8 cellular contexts compared by ENCODE assay signal in genomic region chr9:114894801-114895433, GRCh38. TPM values are rescaled to one million over a fixed set of nuclear protein-coding genes. Genes with fewer than 3 reads are reported as not detected.
DNase-seq lines count a peak whose midpoint lies in the region; ATAC-seq, FAIRE-seq and TF ChIP-seq lines count a peak whose summit lies in the region.

No MANE protein-coding gene starts in this region.

- H3K27me3 Mint-ChIP-seq in activated T-helper 2 cell treated with anti-CD3 and anti-CD28 coated beads, Interferon-gamma antibody, Interleukin-2, Interleukin-4, amounts not matched to agents 10 μg/mL and 5 μg/mL and 100 μg/mL, durations not matched to agents 14 hours and 24 hours and 36 hours (ENCODE audit: low read depth) = no peaks in the 10 kb centered on the region
- no peaks in the 10 kb centered on the region for H3K27me3 Mint-ChIP-seq in stimulated activated naive CD8-positive, alpha-beta T cell treated with anti-CD3 and anti-CD28 coated beads, Interleukin-15, amount 100 ng/mL, for 72 hours

- H3K4me1 ChIP-seq in kidney (ENCODE audit: control insufficient read depth in 1 of 2, insufficient read depth in 1 of 2, low read depth in 1 of 2, low read length in 2 of 2) = peaks cover 3 to 8% of the 10 kb centered on the region in 2 donors

- FAIRE-seq in kidney (lab: Jason Lieb, UNC) = no peak

- H3K36me3 ChIP-seq in kidney (ENCODE audit: control insufficient read depth in 1 of 2, insufficient read depth in 2 of 2, low read length in 2 of 2) = no peaks in the 10 kb centered on the region

- no peak overlapping the region for H3K4me3 ChIP-seq in kidney (ENCODE audit: low read length in 2 of 2)

- H3K9me3 ChIP-seq in kidney (ENCODE audit: control insufficient read depth in 1 of 2, low read length in 2 of 2) = no peaks in the 10 kb centered on the region

- peak; percentile 87 for ATAC-seq in stimulated activated naive CD8-positive, alpha-beta T cell treated with anti-CD3 and anti-CD28 coated beads, Interleukin-15, amount 100 ng/mL, for 72 hours
- ATAC-seq in GM21528 (IDR thresholded peaks at IDR 0.05; ENCODE audit: low FRiP score, unreplicated experiment) = no peak

- no peak for TF ChIP-seq CTCF in kidney (IDR thresholded peaks at IDR 0.05; ENCODE audit: borderline replicate concordance, extremely low read depth, insufficient read depth)

- peaks cover 50% of the 10 kb centered on the region for H3K4me1 Mint-ChIP-seq in activated T-helper 2 cell treated with anti-CD3 and anti-CD28 coated beads, Interferon-gamma antibody, Interleukin-2, Interleukin-4, amounts not matched to agents 10 μg/mL and 5 μg/mL and 100 μg/mL, durations not matched to agents 14 hours and 24 hours and 36 hours (ENCODE audit: low read depth)
- peaks cover 56% of the 10 kb centered on the region for H3K4me1 Mint-ChIP-seq in stimulated activated naive CD8-positive, alpha-beta T cell treated with anti-CD3 and anti-CD28 coated beads, Interleukin-15, amount 100 ng/mL, for 72 hours

- peak overlapping the region; percentile 84 for H3K27ac Mint-ChIP-seq in activated T-helper 2 cell treated with anti-CD3 and anti-CD28 coated beads, Interferon-gamma antibody, Interleukin-2, Interleukin-4, amounts not matched to agents 10 μg/mL and 5 μg/mL and 100 μg/mL, durations not matched to agents 14 hours and 24 hours and 36 hours
- peak overlapping the region; percentile 97 to 98 for H3K27ac Mint-ChIP-seq in stimulated activated naive CD8-positive, alpha-beta T cell treated with anti-CD3 and anti-CD28 coated beads, Interleukin-15, amount 100 ng/mL, for 72 hours

- DNase-seq in EH (ENCODE audit: low read depth) (peak; percentile 97), NCI-H1417 treated with DMSO at 0.1 percent for 48 hours (lab: John Stamatoyannopoulos, UW) (peak; percentile 67), iPS DF 4.7 (ENCODE audit: extremely low read depth, low spot score) (peak; percentile 66), kidney (no peak), globus pallidus (ENCODE audit: low spot score) (no peak)
- DNase-seq in activated T-helper 2 cell treated with anti-CD3 and anti-CD28 coated beads, Interferon-gamma antibody, Interleukin-2, Interleukin-4, amounts not matched to agents 10 μg/mL and 5 μg/mL and 100 μg/mL, durations not matched to agents 14 hours and 24 hours and 36 hours (ENCODE audit: low spot score) = no peak
- peak; percentile 52 to 77 for DNase-seq in stimulated activated naive CD8-positive, alpha-beta T cell treated with anti-CD3 and anti-CD28 coated beads, Interleukin-15, amount 100 ng/mL, for 72 hours

- H3K4me3 Mint-ChIP-seq in activated T-helper 2 cell treated with anti-CD3 and anti-CD28 coated beads, Interferon-gamma antibody, Interleukin-2, Interleukin-4, amounts not matched to agents 10 μg/mL and 5 μg/mL and 100 μg/mL, durations not matched to agents 14 hours and 24 hours and 36 hours (ENCODE audit: low read depth) = no peak overlapping the region
- H3K4me3 Mint-ChIP-seq in stimulated activated naive CD8-positive, alpha-beta T cell treated with anti-CD3 and anti-CD28 coated beads, Interleukin-15, amount 100 ng/mL, for 72 hours = peak overlapping the region; percentile 32 to 53

- peaks cover 51% of the 10 kb centered on the region for H3K36me3 Mint-ChIP-seq in activated T-helper 2 cell treated with anti-CD3 and anti-CD28 coated beads, Interferon-gamma antibody, Interleukin-2, Interleukin-4, amounts not matched to agents 10 μg/mL and 5 μg/mL and 100 μg/mL, durations not matched to agents 14 hours and 24 hours and 36 hours (ENCODE audit: low read depth)

- H3K27ac ChIP-seq in kidney (ENCODE audit: low read depth in 2 of 2, low read length in 2 of 2) = no peak overlapping the region

- intact Hi-C loops in activated T-helper 2 cell treated with anti-CD3 and anti-CD28 coated beads, Interferon-gamma antibody, Interleukin-2, Interleukin-4, amounts not matched to agents 10 μg/mL and 5 μg/mL and 100 μg/mL, durations not matched to agents 14 hours and 24 hours and 36 hours (cut with micrococcal nuclease) = loop anchor here (1.0 to 10.0 kb wide), 9 partner anchors 7 to 510 kb away; partner anchors contain the start of genes AKNA, TNFSF15 and TNFSF8
- intact Hi-C loops in kidney (cut with DNase I) = no loop called here

- peaks cover 10% of the 10 kb centered on the region for H3K9me3 Mint-ChIP-seq in activated T-helper 2 cell treated with anti-CD3 and anti-CD28 coated beads, Interferon-gamma antibody, Interleukin-2, Interleukin-4, amounts not matched to agents 10 μg/mL and 5 μg/mL and 100 μg/mL, durations not matched to agents 14 hours and 24 hours and 36 hours
- peaks cover 11 to 14% of the 10 kb centered on the region in 2 donors for H3K9me3 Mint-ChIP-seq in stimulated activated naive CD8-positive, alpha-beta T cell treated with anti-CD3 and anti-CD28 coated beads, Interleukin-15, amount 100 ng/mL, for 72 hours

- H3K9ac ChIP-seq in kidney (ENCODE audit: low read length in 2 of 2) = no peak overlapping the region

RNA-seq across cellular contexts. Expression of gene TNFSF8, which starts 35.5 kb away (rescaled TPM):
- total RNA-seq in activated T-helper 2 cell treated with anti-CD3 and anti-CD28 coated beads, Interferon-gamma antibody, Interleukin-2, Interleukin-4, amounts not matched to agents 10 μg/mL and 5 μg/mL and 100 μg/mL, durations not matched to agents 14 hours and 24 hours and 36 hours = 73.6 and 82.3 TPM in 2 replicates
- 5.0 TPM for total RNA-seq in kidney
- polyA plus RNA-seq in kidney (ENCODE audit: insufficient read depth, low read depth, low replicate concordance) = 0.43 TPM

Comparison
In these comparisons a context has a peak if more than half of its experiments do, and no peak if none do; other contexts are left out.
1. DNase-seq: peak in EH (single experiment), NCI-H1417 treated with DMSO at 0.1 percent for 48 hours (single experiment), iPS DF 4.7 (single experiment) and stimulated activated naive CD8-positive, alpha-beta T cell treated with anti-CD3 and anti-CD28 coated beads, Interleukin-15, amount 100 ng/mL, for 72 hours (2 of 2); none in activated T-helper 2 cell treated with anti-CD3 and anti-CD28 coated beads, Interferon-gamma antibody, Interleukin-2, Interleukin-4, amounts not matched to agents 10 μg/mL and 5 μg/mL and 100 μg/mL, durations not matched to agents 14 hours and 24 hours and 36 hours (single experiment), kidney (single experiment) and globus pallidus (single experiment).
2. RNA of gene TNFSF8, which starts 35.5 kb away (total RNA-seq): 73.6 to 82.3 TPM in activated T-helper 2 cell treated with anti-CD3 and anti-CD28 coated beads, Interferon-gamma antibody, Interleukin-2, Interleukin-4, amounts not matched to agents 10 μg/mL and 5 μg/mL and 100 μg/mL, durations not matched to agents 14 hours and 24 hours and 36 hours; 5.0 TPM in kidney (single experiment); every median in the first group is over 10 times any median in the second.